Comparison of ENCODE assay signal across 2 cellular contexts in the genomic region with DNA sequence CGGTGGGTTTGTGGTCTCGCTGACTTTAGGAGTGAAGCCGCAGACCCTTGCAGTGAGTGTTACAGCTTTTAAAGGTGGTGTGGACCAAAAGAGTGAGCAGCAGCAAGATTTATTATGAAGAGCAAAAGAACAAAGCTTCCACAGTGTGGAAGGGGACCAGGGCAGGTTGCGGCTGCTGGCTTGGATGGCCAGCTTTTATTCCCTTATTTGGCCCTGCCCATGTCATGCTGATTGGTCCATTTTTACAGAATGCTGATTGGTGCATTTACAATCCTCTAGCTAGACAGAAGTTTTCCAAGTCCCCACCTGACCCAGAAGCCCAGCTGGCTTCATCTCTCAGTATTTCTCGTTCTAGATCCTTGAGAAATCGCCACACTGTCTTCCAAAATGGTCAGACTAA. TPM values are rescaled to one million over a fixed set of nuclear protein-coding genes. Genes with fewer than 3 reads are reported as not detected.
"Had no signal": no experiment of that assay in that cellular context is flagged by ENCODE, and none has a peak within 500 bp of the region (broad histone marks: within the 10 kb centered on the region; RNA-seq: fewer than 3 reads in every experiment).

No MANE protein-coding gene starts in this region.

RNA-seq across cellular contexts. Expression of gene CECR2, which starts 58.3 kb away (rescaled TPM):
- total RNA-seq: GM23248, HFFc6 had no signal
